ENCODE assay signal across 1 cellular context in genomic region chr21:37489553-37489952, GRCh38.
TF ChIP-seq lines count a peak whose summit lies in the region.

No MANE protein-coding gene starts in this region.

TF ChIP-seq in H1, 55 proteins besides CTCF, POLR2A, EP300 and RAD21:
- TF ChIP-seq SRF (IDR thresholded peaks at IDR 0.05; ENCODE audit: low read depth, low read length) (no peak), RBBP5 (IDR thresholded peaks at IDR 0.05; ENCODE audit: borderline replicate concordance, low read depth, low read length) (no peak), POLR2AphosphoS5 (IDR thresholded peaks at IDR 0.05; ENCODE audit: low read depth, low read length) (no peak), CTBP2 (IDR thresholded peaks at IDR 0.05; ENCODE audit: borderline replicate concordance, insufficient read depth, insufficient read length, low read length) (no peak), ATF3 (IDR thresholded peaks at IDR 0.05; ENCODE audit: insufficient read depth, low read depth, low read length) (no peak), CBX5 (IDR thresholded peaks at IDR 0.05; ENCODE audit: low read depth, low read length) (no peak), JUN (IDR thresholded peaks at IDR 0.05; ENCODE audit: low read depth, low read length) (no peak), CHD2 (IDR thresholded peaks at IDR 0.05; ENCODE audit: low read length) (no peak), TAF7 (optimal IDR thresholded peaks at IDR 0.05; ENCODE audit: borderline replicate concordance, low read depth, low read length) (no peak), HDAC6 (IDR thresholded peaks at IDR 0.05; ENCODE audit: low read depth, low read length) (no peak), NRF1 (IDR thresholded peaks at IDR 0.05; ENCODE audit: low read depth, low read length) (no peak), SP1 (IDR thresholded peaks at IDR 0.05; ENCODE audit: low read depth, low read length) (no peak), YY1 (IDR thresholded peaks at IDR 0.05; ENCODE audit: low read depth, low read length) (no peak), PHF8 (conservative IDR thresholded peaks at IDR 0.05; ENCODE audit: low read depth, low read length) (no peak), CBX8 (IDR thresholded peaks at IDR 0.05; ENCODE audit: borderline replicate concordance, low read depth, low read length) (no peak), TAF1 (IDR thresholded peaks at IDR 0.05; ENCODE audit: low read depth, low read length) (no peak), EZH2 (IDR thresholded peaks at IDR 0.05; ENCODE audit: low read depth, low read length, severe bottlenecking) (no peak), TBP (IDR thresholded peaks at IDR 0.05; ENCODE audit: low read depth, low read length) (no peak)
- TF ChIP-seq, protein P1, sequence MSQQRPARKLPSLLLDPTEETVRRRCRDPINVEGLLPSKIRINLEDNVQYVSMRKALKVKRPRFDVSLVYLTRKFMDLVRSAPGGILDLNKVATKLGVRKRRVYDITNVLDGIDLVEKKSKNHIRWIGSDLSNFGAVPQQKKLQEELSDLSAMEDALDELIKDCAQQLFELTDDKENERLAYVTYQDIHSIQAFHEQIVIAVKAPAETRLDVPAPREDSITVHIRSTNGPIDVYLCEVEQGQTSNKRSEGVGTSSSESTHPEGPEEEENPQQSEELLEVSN (IDR thresholded peaks at IDR 0.05), result no peak
TF ChIP-seq in H1: peak in this region for 0.
